9 cellular contexts compared by ENCODE assay signal in the genomic region with DNA sequence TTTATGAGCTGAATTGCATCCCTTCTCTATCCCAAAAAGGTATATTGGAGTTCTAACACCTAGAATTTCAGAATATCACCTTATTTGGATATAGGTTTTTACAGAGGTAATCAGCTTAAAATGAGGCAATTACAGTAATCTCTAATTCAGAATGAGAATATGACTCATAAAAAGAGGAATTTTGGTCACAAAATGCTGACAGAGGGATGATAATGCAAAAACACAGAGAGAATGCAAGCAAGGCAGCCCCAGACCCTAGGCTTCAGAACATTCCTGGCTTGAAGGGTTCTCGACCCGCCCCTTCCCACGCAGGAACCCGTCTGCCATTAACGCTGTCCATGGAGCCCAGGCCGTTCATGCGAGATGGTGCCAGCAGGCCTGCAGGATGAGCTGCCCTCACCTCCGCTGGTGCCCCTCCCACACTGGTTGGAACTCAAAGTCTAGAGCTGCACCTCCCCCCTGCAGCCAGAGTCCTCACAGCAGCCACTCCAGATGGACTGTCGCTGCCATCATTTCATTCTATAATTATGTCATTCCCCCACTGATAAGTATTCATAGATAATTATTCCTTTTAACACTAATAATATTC.
DNase-seq lines count a peak whose midpoint lies in the region; ATAC-seq lines count a peak whose summit lies in the region.
"Had no signal": no experiment of that assay in that cellular context is flagged by ENCODE, and none has a peak within 500 bp of the region (broad histone marks: within the 10 kb centered on the region; RNA-seq: fewer than 3 reads in every experiment).

No MANE protein-coding gene starts in this region.

- H3K4me3 Mint-ChIP-seq in activated T-cell treated with anti-CD3 and anti-CD28 coated beads, Interleukin-2, amount 50 U/mL, for 4 hours, result no peak overlapping the region

- H3K27me3 Mint-ChIP-seq in activated T-cell treated with anti-CD3 and anti-CD28 coated beads, Interleukin-2, amount 50 U/mL, for 4 hours (ENCODE audit: low read depth), result no peaks in the 10 kb centered on the region

- DNase-seq in SKM-1 treated with dmso at 0.1 percent for 144 hours (lab: John Stamatoyannopoulos, UW; ENCODE audit: unreplicated experiment) (peak; percentile 35), SKM-1 (lab: John Stamatoyannopoulos, UW; ENCODE audit: unreplicated experiment) (no peak), NCI-H2081 (lab: John Stamatoyannopoulos, UW) (no peak), C1 segment of cervical spinal cord (lab: John Stamatoyannopoulos, UW) (no peak)
- peak; percentile 4 for DNase-seq in activated T-cell treated with anti-CD3 and anti-CD28 coated beads, Interleukin-2, amount 50 U/mL, for 4 hours
- DNase-seq in stimulated activated CD4-positive, alpha-beta T cell treated with anti-CD3 and anti-CD28 coated beads, Interleukin-1b, Interleukin-23, amount 100 ng/mL, for 48 hours, result peak; percentile 15
- DNase-seq: SW 1271 had no signal

- H3K36me3 Mint-ChIP-seq in activated T-cell treated with anti-CD3 and anti-CD28 coated beads, Interleukin-2, amount 50 U/mL, for 4 hours (ENCODE audit: insufficient read depth), result no peaks in the 10 kb centered on the region

- H3K4me1 Mint-ChIP-seq in activated T-cell treated with anti-CD3 and anti-CD28 coated beads, Interleukin-2, amount 50 U/mL, for 4 hours (ENCODE audit: low read depth), result peaks cover 28% of the 10 kb centered on the region

- H3K9me3 Mint-ChIP-seq in activated T-cell treated with anti-CD3 and anti-CD28 coated beads, Interleukin-2, amount 50 U/mL, for 4 hours, result no peaks in the 10 kb centered on the region

- ATAC-seq in HG02870 (IDR thresholded peaks at IDR 0.05; ENCODE audit: unreplicated experiment), result peak; percentile 94
- ATAC-seq in activated T-cell treated with anti-CD3 and anti-CD28 coated beads, Interleukin-2, amount 50 U/mL, for 4 hours, result peak; percentile 65 to 71
- ATAC-seq in HG03025 (IDR thresholded peaks at IDR 0.05; ENCODE audit: low FRiP score, unreplicated experiment), result no peak

Comparison
In these comparisons a context has a peak if more than half of its experiments do, and no peak if none do; other contexts are left out.
1. DNase-seq: peak in SKM-1 treated with dmso at 0.1 percent for 144 hours (single experiment), activated T-cell treated with anti-CD3 and anti-CD28 coated beads, Interleukin-2, amount 50 U/mL, for 4 hours (single experiment) and stimulated activated CD4-positive, alpha-beta T cell treated with anti-CD3 and anti-CD28 coated beads, Interleukin-1b, Interleukin-23, amount 100 ng/mL, for 48 hours (single experiment); none in SKM-1 (single experiment), NCI-H2081 (0 of 2) and C1 segment of cervical spinal cord (0 of 14).